In genomic region chr10:132359305-132360040, GRCh38 we compare ENCODE assay signal across 24 cellular contexts. TPM values are rescaled to one million over a fixed set of nuclear protein-coding genes. Genes with fewer than 3 reads are reported as not detected.
DNase-seq lines count a peak whose midpoint lies in the region; ATAC-seq and TF ChIP-seq lines count a peak whose summit lies in the region.
"Had no signal": no experiment of that assay in that cellular context is flagged by ENCODE, and none has a peak within 500 bp of the region (broad histone marks: within the 10 kb centered on the region; RNA-seq: fewer than 3 reads in every experiment).

No MANE protein-coding gene starts in this region.

- intact Hi-C loops in right cardiac atrium (cut with DNase I), result no loop called here

- TF ChIP-seq EP300 in suprapubic skin (IDR thresholded peaks at IDR 0.05), result no peak

- H2AFZ ChIP-seq in GM23248, result no peak overlapping the region

- H3K9ac ChIP-seq in GM23248, result no peak overlapping the region
- H3K9ac ChIP-seq: SK-N-SH had no signal

- 61% methylated on average over 21 of the region's 21 CpGs for WGBS in right cardiac atrium
- WGBS in suprapubic skin, result 96% methylated on average over 16 of the region's 21 CpGs
- 75 to 76% methylated on average over 17 to 20 of the region's 21 CpGs for WGBS in GM23248 (ENCODE audit: low coverage in 1 of 2, low lambda C conversion rate in 2 of 2, missing lambda C conversion rate in 2 of 2), 2 experiments

- ATAC-seq in right cardiac atrium, result peak; percentile 19 to 42
- ATAC-seq in HG03159 (IDR thresholded peaks at IDR 0.05; ENCODE audit: unreplicated experiment), result no peak
- no peak for ATAC-seq in HG02981 (IDR thresholded peaks at IDR 0.05; ENCODE audit: unreplicated experiment)
- ATAC-seq: mucosa of descending colon; stimulated activated naive CD8-positive, alpha-beta T cell treated with anti-CD3 and anti-CD28 coated beads, Interleukin-15, amount 100 ng/mL, for 72 hours had no signal

- no peaks in the 10 kb centered on the region for H4K20me1 ChIP-seq in GM23248 (ENCODE audit: insufficient read depth)

- H3K79me2 ChIP-seq in GM23248 (ENCODE audit: insufficient read depth), result no peaks in the 10 kb centered on the region

- H3K27me3 ChIP-seq in Peyer's patch (no peaks in the 10 kb centered on the region), right cardiac atrium (ENCODE audit: control insufficient read depth, insufficient read depth) (no peaks in the 10 kb centered on the region), suprapubic skin (no peaks in the 10 kb centered on the region), GM23248 (replicated peaks; ENCODE audit: insufficient read depth) (no peaks in the 10 kb centered on the region)
- H3K27me3 ChIP-seq: brain microvascular endothelial cell, transverse colon had no signal

- H3K9me3 ChIP-seq in Peyer's patch (no peaks in the 10 kb centered on the region), right cardiac atrium (ENCODE audit: control insufficient read depth, low read length) (no peaks in the 10 kb centered on the region), suprapubic skin (no peaks in the 10 kb centered on the region), GM23248 (ENCODE audit: low read depth) (no peaks in the 10 kb centered on the region)
- H3K9me3 ChIP-seq: mucosa of descending colon, psoas muscle, SK-N-SH, transverse colon had no signal

- TF ChIP-seq POLR2A in Peyer's patch (IDR thresholded peaks at IDR 0.05) (no peak), suprapubic skin (IDR thresholded peaks at IDR 0.05) (no peak)

- no peak overlapping the region for H3K4me3 ChIP-seq in Peyer's patch
- no peak overlapping the region for H3K4me3 ChIP-seq in right cardiac atrium (ENCODE audit: low read length)
- no peak overlapping the region for H3K4me3 ChIP-seq in suprapubic skin
- no peak overlapping the region for H3K4me3 ChIP-seq in GM23248
- H3K4me3 ChIP-seq: mucosa of descending colon, psoas muscle, transverse colon had no signal

- H3K9me2 ChIP-seq in GM23248 (ENCODE audit: insufficient read depth), result no peaks in the 10 kb centered on the region
- H3K9me2 ChIP-seq: SK-N-SH had no signal

- H3K4me2 ChIP-seq in GM23248 (ENCODE audit: unreplicated experiment), result no peak overlapping the region
- H3K4me2 ChIP-seq: SK-N-SH had no signal

- H3F3A ChIP-seq in GM23248 (ENCODE audit: insufficient read depth), result peaks cover 3% of the 10 kb centered on the region; the same call in 1 of the 2 replicates

- TF ChIP-seq CTCF in Peyer's patch (IDR thresholded peaks at IDR 0.05) (no peak), suprapubic skin (IDR thresholded peaks at IDR 0.05) (no peak)

- H3K27ac ChIP-seq in Peyer's patch (no peak overlapping the region), right cardiac atrium (ENCODE audit: low read length) (peak overlapping the region; percentile 14), suprapubic skin (no peak overlapping the region), GM23248 (no peak overlapping the region)
- H3K27ac ChIP-seq: brain microvascular endothelial cell, psoas muscle, transverse colon had no signal

- in situ Hi-C loops in GM23248 (cut with MboI), result loop anchor here (10.0 kb wide), 1 partner anchor 135 kb away; no protein-coding TSS in a partner anchor

- DNase-seq in SKM-1 treated with dmso at 0.1 percent for 144 hours (lab: John Stamatoyannopoulos, UW; ENCODE audit: unreplicated experiment), result peak; percentile 2
- no peak for DNase-seq in SKM-1 (lab: John Stamatoyannopoulos, UW; ENCODE audit: unreplicated experiment)
- peak in 2 of 3 donors; percentile 40 for DNase-seq in Peyer's patch
- DNase-seq in right cardiac atrium, result peak in 2 of 3 donors; percentile 24 to 74
- peak; percentile 51 to 63 for DNase-seq in suprapubic skin (ENCODE audit: low spot score in 2 of 2)
- no peak for DNase-seq in GM23248
- DNase-seq: activated B cell treated with CpG ODN at 0.5 μM for 24 hours; activated CD4-positive, alpha-beta memory T cell treated with anti-CD3 and anti-CD28 coated beads for 36 hours; activated gamma-delta T cell treated with Interleukin-2 at 50 U/mL for 16 hours; activated T-cell treated with anti-CD3 and anti-CD28 coated beads for 4 hours; brain microvascular endothelial cell; cortex of kidney; NCI-H1092; NCI-H1930; NCI-H446 treated with DMSO at 0.1 percent for 48 hours; NK-92 treated with Interleukin-12 subunit alpha and Interleukin-12 subunit beta, amount 100 ng/mL, for 24 hours; SK-N-SH; stimulated activated CD4-positive, alpha-beta T cell treated with anti-CD3 and anti-CD28 coated beads, Interleukin-4, amount 100 ng/mL, for 24 hours; stimulated activated naive CD8-positive, alpha-beta T cell treated with anti-CD3 and anti-CD28 coated beads, Interleukin-15, amount 100 ng/mL, for 72 hours; transverse colon had no signal

- H3K36me3 ChIP-seq in Peyer's patch (peaks cover 0 to 9% (median 0%) of the 10 kb centered on the region in 3 donors), suprapubic skin (peaks cover 6% of the 10 kb centered on the region), GM23248 (ENCODE audit: low read depth) (no peaks in the 10 kb centered on the region)
- H3K36me3 ChIP-seq: brain microvascular endothelial cell, transverse colon had no signal

- H3K4me1 ChIP-seq in Peyer's patch (no peaks in the 10 kb centered on the region), right cardiac atrium (ENCODE audit: control insufficient read depth, insufficient read depth, low read length) (no peaks in the 10 kb centered on the region), suprapubic skin (no peaks in the 10 kb centered on the region), GM23248 (ENCODE audit: insufficient read depth) (no peaks in the 10 kb centered on the region)
- H3K4me1 ChIP-seq: psoas muscle, transverse colon had no signal

RNA-seq across cellular contexts. Expression of gene LRRC27, which starts 27.5 kb away (rescaled TPM):
- total RNA-seq in Peyer's patch (10 to 100 TPM in 3 of 4 donors, 1 to 10 TPM in 1; 5.1 to 22.3 (median 18.5) TPM), right cardiac atrium (1 to 10 TPM; 3.7 to 9.3 (median 6.8) TPM), suprapubic skin (10 to 100 TPM in 1 of 4 donors, 1 to 10 TPM in 3; 6.6 to 13.1 (median 7.1) TPM)
- polyA plus RNA-seq in right cardiac atrium (5.4 TPM), GM23248 (2016; fragmentation: Nextera tagmentation; extraction: Ambion mirVana) (9.6 and 11.5 TPM in 2 replicates)
- 7.5 and 11.1 TPM in 2 replicates for total RNA-seq in GM23248 (2014; rRNA removed; shearing (Covaris generic))

RNA-seq across cellular contexts. Expression of gene PWWP2B, which starts 37.5 kb away (rescaled TPM):
- 10 to 100 TPM; 11.4 to 19.2 (median 15.1) TPM for total RNA-seq in Peyer's patch
- total RNA-seq in right cardiac atrium, result 10 to 100 TPM in 2 of 4 donors, 1 to 10 TPM in 2; 7.0 to 10.6 (median 9.6) TPM
- polyA plus RNA-seq in right cardiac atrium, result 9.1 TPM
- total RNA-seq in suprapubic skin, result 10 to 100 TPM; 15.2 to 19.4 (median 18.3) TPM
- 2.4 and 5.8 TPM in 2 replicates for total RNA-seq in GM23248 (2014; rRNA removed; shearing (Covaris generic))
- polyA plus RNA-seq in GM23248 (2016; fragmentation: Nextera tagmentation; extraction: Ambion mirVana), result 0.66 TPM in 2 replicates

RNA-seq across cellular contexts. Expression of gene STK32C, which starts 51.7 kb away (rescaled TPM):
- 10 to 100 TPM in 1 of 4 donors, 1 to 10 TPM in 2, under 1 TPM in 1; 0.35 to 23.9 (median 4.4) TPM for total RNA-seq in Peyer's patch
- 1 to 10 TPM; 5.7 to 7.3 (median 6.7) TPM for total RNA-seq in right cardiac atrium
- 6.9 TPM for polyA plus RNA-seq in right cardiac atrium
- 1 to 10 TPM; 1.3 to 5.6 (median 4.7) TPM for total RNA-seq in suprapubic skin
- 7.1 and 9.8 TPM in 2 replicates for total RNA-seq in GM23248 (2014; rRNA removed; shearing (Covaris generic))
- 8.8 TPM in 2 replicates for polyA plus RNA-seq in GM23248 (2016; fragmentation: Nextera tagmentation; extraction: Ambion mirVana)

Comparison
In these comparisons a context has a peak if more than half of its experiments do, and no peak if none do; other contexts are left out.
1. DNase-seq: peak in SKM-1 treated with dmso at 0.1 percent for 144 hours (single experiment), Peyer's patch (2 of 3), right cardiac atrium (2 of 3) and suprapubic skin (2 of 2); none in SKM-1 (single experiment) and GM23248 (single experiment).
2. ATAC-seq: peak in right cardiac atrium (2 of 2); none in HG03159 (single experiment) and HG02981 (single experiment).